In the genomic region with DNA sequence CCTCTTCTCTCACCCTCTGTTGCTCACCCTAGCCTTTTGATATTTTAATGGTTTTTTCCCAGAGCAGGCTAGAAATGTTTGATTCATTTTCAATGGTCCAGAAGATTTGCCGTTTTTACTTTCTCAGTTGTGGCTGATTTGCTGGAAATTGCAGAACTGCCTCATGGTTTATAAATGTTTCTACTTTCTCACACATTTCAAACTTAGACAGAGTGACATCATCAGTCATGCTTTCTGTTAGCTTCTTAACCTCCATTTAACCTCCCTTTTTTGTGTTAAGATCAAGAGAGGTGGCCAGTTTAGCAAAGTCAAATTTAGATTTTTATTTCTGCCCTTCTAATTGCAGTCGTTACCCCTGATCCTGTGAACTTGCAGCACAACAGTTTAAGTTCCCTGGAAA, we compare ENCODE assay signal across 19 cellular contexts.
A peak's percentile ranks its signal among the peaks of the same experiment; 100 is the strongest.
DNase-seq lines count a peak whose midpoint lies in the region; ATAC-seq, FAIRE-seq and TF ChIP-seq lines count a peak whose summit lies in the region.
"Had no signal": no experiment of that assay in that cellular context is flagged by ENCODE, and none has a peak within 500 bp of the region (broad histone marks: within the 10 kb centered on the region; RNA-seq: fewer than 3 reads in every experiment).

No MANE protein-coding gene starts in this region.

- in situ Hi-C loops in GM13977 (cut with MboI; ENCODE audit: low pct_unique_long_range_greater_than_20kb, low sequenced_read_pairs, unreplicated experiment): no loop called here

- no peak for FAIRE-seq in GM19239 (lab: Jason Lieb, UNC)
- FAIRE-seq: GM18507, HepG2 had no signal

- ATAC-seq in HG03432 (IDR thresholded peaks at IDR 0.05; ENCODE audit: unreplicated experiment): peak; percentile 45
- ATAC-seq: HepG2 had no signal

- DNase-seq in CD1c-positive myeloid dendritic cell (ENCODE audit: extremely low spot score) (peak; percentile 6), amniotic epithelial cell (ENCODE audit: low read depth) (peak; percentile 2), fibroblast of peridontal ligament (ENCODE audit: extremely low read depth) (peak; percentile 60), DMS53 treated with DMSO at 0.1 percent for 48 hours (lab: John Stamatoyannopoulos, UW; ENCODE audit: unreplicated experiment) (no peak), GM03348 (ENCODE audit: low spot score) (no peak), GM19239 (ENCODE audit: insufficient read length, low spot score) (no peak), GM13977 (ENCODE audit: low spot score) (no peak)
- DNase-seq: BE2C; CD8-positive, alpha-beta memory T cell; GOT3; HFFc6; NCI-H1436 treated with DMSO at 0.1 percent for 48 hours; NCI-H2081; NCI-H524; OCI-M1; RPMI8226 had no signal

- no peak for TF ChIP-seq CTCF in GM13977 (IDR thresholded peaks at IDR 0.05; ENCODE audit: extremely low read depth, insufficient read depth, missing control alignments)

Comparison
In these comparisons a context has a peak if more than half of its experiments do, and no peak if none do; other contexts are left out.
1. DNase-seq: peak in CD1c-positive myeloid dendritic cell (single experiment), amniotic epithelial cell (single experiment) and fibroblast of peridontal ligament (single experiment); none in DMS53 treated with DMSO at 0.1 percent for 48 hours (single experiment), GM03348 (single experiment), GM19239 (single experiment) and GM13977 (single experiment).